8 cellular contexts compared by ENCODE assay signal in genomic region chr14:39431416-39432178, GRCh38. TPM values are rescaled to one million over a fixed set of nuclear protein-coding genes. Genes with fewer than 3 reads are reported as not detected.
A peak's percentile ranks its signal among the peaks of the same experiment; 100 is the strongest.
DNase-seq lines count a peak whose midpoint lies in the region; ATAC-seq and TF ChIP-seq lines count a peak whose summit lies in the region.

No MANE protein-coding gene starts in this region.

- H3K4me3 ChIP-seq in heart left ventricle = peak overlapping the region; percentile 71 to 97 (median 92)
- H3K4me3 ChIP-seq in psoas muscle = peak overlapping the region; percentile 89

- peak overlapping the region; percentile 98 to 100 for H3K27ac Mint-ChIP-seq in activated naive CD4-positive, alpha-beta T cell treated with anti-CD3 and anti-CD28 coated beads, Interleukin-2, amount 50 U/mL, for 72 hours

- ATAC-seq in GM18520 (IDR thresholded peaks at IDR 0.05; ENCODE audit: unreplicated experiment) (peak; percentile 7), HG03060 (IDR thresholded peaks at IDR 0.05; ENCODE audit: low read depth, unreplicated experiment) (peak; percentile 5), heart left ventricle (peak in 1 of 4 donors; percentile 0), psoas muscle (peak in 2 of 4 donors; percentile 2 to 4)
- peak; percentile 11 to 21 for ATAC-seq in activated naive CD4-positive, alpha-beta T cell treated with anti-CD3 and anti-CD28 coated beads, Interleukin-2, amount 50 U/mL, for 72 hours

- 0 to 1% (median 0%) methylated on average over 9 to 81 of the region's 81 CpGs for WGBS in heart left ventricle, 4 donors
- WGBS in psoas muscle, 3 donors = 0% methylated on average over 56 to 81 of the region's 81 CpGs

- peaks cover 0 to 50% (median 38%) of the 10 kb centered on the region in 12 donors for H3K4me1 ChIP-seq in heart left ventricle
- peaks cover 32% of the 10 kb centered on the region for H3K4me1 ChIP-seq in psoas muscle

- no peaks in the 10 kb centered on the region for H3K9me3 ChIP-seq in heart left ventricle
- no peaks in the 10 kb centered on the region for H3K9me3 ChIP-seq in psoas muscle

- peak in 1 of 2 donors; percentile 62 for TF ChIP-seq POLR2A in heart left ventricle (IDR thresholded peaks at IDR 0.05)

- H3K27me3 ChIP-seq in heart left ventricle (no peaks in the 10 kb centered on the region), psoas muscle (ENCODE audit: insufficient read depth in 3 of 3, low read length in 2 of 3) (no peaks in the 10 kb centered on the region)

- TF ChIP-seq CTCF in heart left ventricle (IDR thresholded peaks at IDR 0.05) (no peak), psoas muscle (IDR thresholded peaks at IDR 0.05) (no peak)

- H3K9me3 Mint-ChIP-seq in activated naive CD4-positive, alpha-beta T cell treated with anti-CD3 and anti-CD28 coated beads, Interleukin-2, amount 50 U/mL, for 72 hours = no peaks in the 10 kb centered on the region

- H3K27ac ChIP-seq in heart left ventricle (peak overlapping the region; percentile 92 to 100 (median 99)), psoas muscle (peak overlapping the region; percentile 92)

- H3K36me3 Mint-ChIP-seq in activated naive CD4-positive, alpha-beta T cell treated with anti-CD3 and anti-CD28 coated beads, Interleukin-2, amount 50 U/mL, for 72 hours = peaks cover 7 to 10% of the 10 kb centered on the region in 2 donors

- H3K36me3 ChIP-seq in heart left ventricle (no peaks in the 10 kb centered on the region), psoas muscle (ENCODE audit: insufficient read depth in 1 of 2, low read depth in 1 of 2) (no peaks in the 10 kb centered on the region)

- peak; percentile 51 for DNase-seq in AG08396 (ENCODE audit: low spot score)
- DNase-seq in RKO (ENCODE audit: low spot score) = peak; percentile 60
- peak; percentile 48 to 73 for DNase-seq in activated naive CD4-positive, alpha-beta T cell treated with anti-CD3 and anti-CD28 coated beads, Interleukin-2, amount 50 U/mL, for 72 hours (ENCODE audit: low spot score in 2 of 2)
- peak; percentile 21 to 70 (median 48) for DNase-seq in heart left ventricle
- DNase-seq in psoas muscle = peak; percentile 35 to 70
- DNase-seq in NCI-H446 treated with DMSO at 0.1 percent for 48 hours (lab: John Stamatoyannopoulos, UW) = no peak

- intact Hi-C loops in heart left ventricle (cut with DNase I) (loop anchor here in 7 of 10 donors (1.0 to 10.0 kb wide), 10 partner anchors 157 to 329 kb away; partner anchors contain the start of genes TRAPPC6B (in 5 of the 7), PNN (in 4 of the 7) and SEC23A (in 2 of the 7)), psoas muscle (cut with DNase I) (loop anchor here (5.0 kb wide), 4 partner anchors 164 to 329 kb away; partner anchors contain the start of genes PNN (in 1 of the 2), SEC23A (in 1 of the 2) and TRAPPC6B (in 1 of the 2))

RNA-seq across cellular contexts. Expression of gene FBXO33, which starts 0.6 kb away (rescaled TPM):
- 10 to 100 TPM; 15.6 to 25.9 TPM for total RNA-seq in activated naive CD4-positive, alpha-beta T cell treated with anti-CD3 and anti-CD28 coated beads, Interleukin-2, amount 50 U/mL, for 72 hours
- total RNA-seq in heart left ventricle (1 to 10 TPM; 3.8 to 8.4 (median 5.8) TPM), psoas muscle (1 to 10 TPM; 3.2 to 4.3 (median 3.6) TPM)
- polyA plus RNA-seq in heart left ventricle (1 to 10 TPM; 2.5 to 6.6 TPM), psoas muscle (10 to 100 TPM in 1 of 3 donors, 1 to 10 TPM in 2; 2.0 to 11.5 (median 2.3) TPM)
